In genomic region chr11:71222318-71223080, GRCh38 we compare ENCODE assay signal across 23 cellular contexts. TPM values are rescaled to one million over a fixed set of nuclear protein-coding genes. Genes with fewer than 3 reads are reported as not detected.
DNase-seq lines count a peak whose midpoint lies in the region; ATAC-seq and TF ChIP-seq lines count a peak whose summit lies in the region.
"Had no signal": no experiment of that assay in that cellular context is flagged by ENCODE, and none has a peak within 500 bp of the region (broad histone marks: within the 10 kb centered on the region; RNA-seq: fewer than 3 reads in every experiment).

No MANE protein-coding gene starts in this region.

- TF ChIP-seq POLR2A in transverse colon (IDR thresholded peaks at IDR 0.05): no peak

- POLR2A ChIA-PET in SK-N-SH (lab: Yijun Ruan, JAX): no interaction called here

- in situ Hi-C loops in transverse colon (cut with MboI; ENCODE audit: low pct_ligation_motif_present in 1 of 4, low pct_unique_long_range_greater_than_20kb in 1 of 4, low sequenced_read_pairs in 3 of 4): no loop called here
- in situ Hi-C loops in G401 (cut with HindIII; ENCODE audit: low sequenced_read_pairs): no loop called here

- no peak for DNase-seq in activated naive CD4-positive, alpha-beta T cell treated with anti-CD3 and anti-CD28 coated beads, Interleukin-2, amount 10 ng/mL, durations not matched to agents 7 days and 5 days
- no peak for DNase-seq in activated naive CD4-positive, alpha-beta T cell treated with anti-CD3 and anti-CD28 coated beads, Interleukin-2, amount 50 U/mL, for 72 hours (ENCODE audit: low spot score in 2 of 2)
- DNase-seq in cardiac septum (ENCODE audit: low spot score) (peak; percentile 67), mucosa of gallbladder (ENCODE audit: low spot score) (peak; percentile 21), transverse colon (peak; percentile 29), SK-N-SH (no peak), G401 (ENCODE audit: low spot score) (no peak)
- DNase-seq: activated CD4-positive, alpha-beta T cell treated with anti-CD3 and anti-CD28 coated beads, Interleukin-2, amount 10 ng/mL, durations not matched to agents 7 days and 5 days; activated naive CD4-positive, alpha-beta T cell treated with anti-CD3 and anti-CD28 coated beads, Interleukin-2, amount 50 U/mL, for 16 hours; activated T-cell treated with anti-CD3 and anti-CD28 coated beads, Interleukin-2, amount 50 U/mL, for 48 hours; CD4-positive, alpha-beta T cell; dermis blood vessel endothelial cell; NCI-H1694; NCI-H524; PC-3; SHP77; stimulated activated naive CD4-positive, alpha-beta T cell treated with Interleukin-2 at 50 U/mL for 16 hours had no signal

- H3K4me3 ChIP-seq in transverse colon (no peak overlapping the region), SK-N-SH (ENCODE audit: low read depth in 2 of 2, low read length in 1 of 2) (no peak overlapping the region)
- H3K4me3 ChIP-seq: cardiac muscle cell, GM12878, left lung had no signal

- TF ChIP-seq CTCF in transverse colon (IDR thresholded peaks at IDR 0.05): no peak
- TF ChIP-seq CTCF in SK-N-SH (IDR thresholded peaks at IDR 0.05): no peak

- H3K79me2 ChIP-seq in SK-N-SH (ENCODE audit: insufficient read depth): no peaks in the 10 kb centered on the region

- H3K27me3 ChIP-seq in transverse colon: no peaks in the 10 kb centered on the region
- no peaks in the 10 kb centered on the region for H3K27me3 ChIP-seq in SK-N-SH (ENCODE audit: insufficient read depth)
- H3K27me3 ChIP-seq: cardiac muscle cell had no signal

- H3K9me2 ChIP-seq in SK-N-SH: no peaks in the 10 kb centered on the region

- no peak overlapping the region for H3K9ac ChIP-seq in SK-N-SH

- TF ChIP-seq RAD21 in SK-N-SH (IDR thresholded peaks at IDR 0.05; ENCODE audit: low read length): no peak

- H3K4me3 Mint-ChIP-seq in activated naive CD4-positive, alpha-beta T cell treated with anti-CD3 and anti-CD28 coated beads, Interleukin-2, amount 10 ng/mL, durations not matched to agents 7 days and 5 days: no peak overlapping the region
- H3K4me3 Mint-ChIP-seq: activated CD4-positive, alpha-beta T cell treated with anti-CD3 and anti-CD28 coated beads, Interleukin-2, amount 10 ng/mL, durations not matched to agents 7 days and 5 days; CD4-positive, alpha-beta T cell; nephron had no signal

- H3F3A ChIP-seq in SK-N-SH (replicated peaks; ENCODE audit: insufficient read depth): no peaks in the 10 kb centered on the region

- peak overlapping the region; percentile 14 for H3K27ac Mint-ChIP-seq in activated naive CD4-positive, alpha-beta T cell treated with anti-CD3 and anti-CD28 coated beads, Interleukin-2, amount 10 ng/mL, durations not matched to agents 7 days and 5 days
- H3K27ac Mint-ChIP-seq in activated naive CD4-positive, alpha-beta T cell treated with anti-CD3 and anti-CD28 coated beads, Interleukin-2, amount 50 U/mL, for 72 hours: no peak overlapping the region
- H3K27ac Mint-ChIP-seq: activated CD4-positive, alpha-beta T cell treated with anti-CD3 and anti-CD28 coated beads, Interleukin-2, amount 10 ng/mL, durations not matched to agents 7 days and 5 days; CD4-positive, alpha-beta T cell; nephron had no signal

- no peaks in the 10 kb centered on the region for H3K4me1 ChIP-seq in transverse colon
- no peaks in the 10 kb centered on the region for H3K4me1 ChIP-seq in SK-N-SH (ENCODE audit: control insufficient read depth in 1 of 2, insufficient read depth in 2 of 2, low read depth in 1 of 2, low read length in 1 of 2)
- H3K4me1 ChIP-seq: left lung had no signal

- TF ChIP-seq EP300 in transverse colon (IDR thresholded peaks at IDR 0.05; ENCODE audit: low read depth): no peak
- TF ChIP-seq EP300 in SK-N-SH (IDR thresholded peaks at IDR 0.05; ENCODE audit: borderline replicate concordance in 1 of 2, low read depth in 1 of 2, low read length in 1 of 2): no peak

- H3K36me3 Mint-ChIP-seq in activated naive CD4-positive, alpha-beta T cell treated with anti-CD3 and anti-CD28 coated beads, Interleukin-2, amount 10 ng/mL, durations not matched to agents 7 days and 5 days: no peaks in the 10 kb centered on the region
- H3K36me3 Mint-ChIP-seq in activated naive CD4-positive, alpha-beta T cell treated with anti-CD3 and anti-CD28 coated beads, Interleukin-2, amount 50 U/mL, for 72 hours: peaks cover 12 to 23% of the 10 kb centered on the region in 2 donors

- H3K27me3 Mint-ChIP-seq in activated naive CD4-positive, alpha-beta T cell treated with anti-CD3 and anti-CD28 coated beads, Interleukin-2, amount 10 ng/mL, durations not matched to agents 7 days and 5 days: peaks cover 3% of the 10 kb centered on the region

- no peak overlapping the region for H2AFZ ChIP-seq in SK-N-SH (ENCODE audit: low read depth)

- H4K20me1 ChIP-seq in SK-N-SH (ENCODE audit: insufficient read depth): no peaks in the 10 kb centered on the region

- ATAC-seq in activated naive CD4-positive, alpha-beta T cell treated with anti-CD3 and anti-CD28 coated beads, Interleukin-2, amount 50 U/mL, for 72 hours: no peak
- no peak for ATAC-seq in GM21786 (IDR thresholded peaks at IDR 0.05; ENCODE audit: unreplicated experiment)
- ATAC-seq: GM12878, left lung, PC-3 had no signal

- H3K36me3 ChIP-seq in transverse colon: no peaks in the 10 kb centered on the region
- no peaks in the 10 kb centered on the region for H3K36me3 ChIP-seq in SK-N-SH (replicated peaks in 1 of 2; ENCODE audit: control insufficient read depth in 1 of 2, insufficient read depth in 2 of 2, low read length in 1 of 2)
- H3K36me3 ChIP-seq: cardiac muscle cell, left lung had no signal

- H3K9me3 ChIP-seq in transverse colon (peaks cover 14 to 15% of the 10 kb centered on the region in 2 donors), SK-N-SH (peaks cover 5% of the 10 kb centered on the region; the same call in 1 of the 2 replicates)

- intact Hi-C loops in cardiac septum (cut with DNase I): no loop called here
- intact Hi-C loops in transverse colon (cut with DNase I; ENCODE audit: low total_unique reads): no loop called here

- no peaks in the 10 kb centered on the region for H3K4me1 Mint-ChIP-seq in activated naive CD4-positive, alpha-beta T cell treated with anti-CD3 and anti-CD28 coated beads, Interleukin-2, amount 10 ng/mL, durations not matched to agents 7 days and 5 days
- H3K4me1 Mint-ChIP-seq: activated CD4-positive, alpha-beta T cell treated with anti-CD3 and anti-CD28 coated beads, Interleukin-2, amount 10 ng/mL, durations not matched to agents 7 days and 5 days; nephron had no signal

- peaks cover 22% of the 10 kb centered on the region for H3K9me3 Mint-ChIP-seq in activated naive CD4-positive, alpha-beta T cell treated with anti-CD3 and anti-CD28 coated beads, Interleukin-2, amount 10 ng/mL, durations not matched to agents 7 days and 5 days
- peaks cover 20 to 21% of the 10 kb centered on the region in 2 donors for H3K9me3 Mint-ChIP-seq in activated naive CD4-positive, alpha-beta T cell treated with anti-CD3 and anti-CD28 coated beads, Interleukin-2, amount 50 U/mL, for 72 hours

- H3K27ac ChIP-seq in transverse colon: no peak overlapping the region
- no peak overlapping the region for H3K27ac ChIP-seq in SK-N-SH (ENCODE audit: low read depth in 2 of 2, low read length in 1 of 2)
- H3K27ac ChIP-seq: cardiac muscle cell, left lung, VCaP had no signal

- CTCF ChIA-PET in activated naive CD4-positive, alpha-beta T cell treated with anti-CD3 and anti-CD28 coated beads, Interleukin-2, amount 10 ng/mL, durations not matched to agents 7 days and 5 days (lab: Charles Lee): no interaction called here
- CTCF ChIA-PET in SK-N-SH (lab: Yijun Ruan, JAX): no interaction called here

- no peak overlapping the region for H3K4me2 ChIP-seq in SK-N-SH

- WGBS in transverse colon (ENCODE audit: low coverage in 1 of 2), 2 donors: 75% methylated on average over 22 of the region's 22 CpGs; no CpG with 5 or more reads in 1 of the 2 donors
- WGBS in SK-N-SH (ENCODE audit: low lambda C conversion rate): 47% methylated on average over 12 of the region's 22 CpGs

TF ChIP-seq in SK-N-SH, 30 proteins besides CTCF, POLR2A, EP300 and RAD21 (continues in another document):
- no peak for TF ChIP-seq JUND (IDR thresholded peaks at IDR 0.05)
- TF ChIP-seq GABPA (IDR thresholded peaks at IDR 0.05; ENCODE audit: low read depth): no peak
- TF ChIP-seq SMC3 (IDR thresholded peaks at IDR 0.05; ENCODE audit: low read depth, low read length): no peak
- TF ChIP-seq FOXJ3 (CRISPR knock-in tag; IDR thresholded peaks at IDR 0.05): no peak
- no peak for TF ChIP-seq TCF12 (IDR thresholded peaks at IDR 0.05)
- no peak for TF ChIP-seq FOXM1 (IDR thresholded peaks at IDR 0.05; ENCODE audit: low read depth)
- no peak for TF ChIP-seq MEF2A (IDR thresholded peaks at IDR 0.05; ENCODE audit: borderline replicate concordance, low read depth)
- TF ChIP-seq RFX5 (IDR thresholded peaks at IDR 0.05; ENCODE audit: low read length): no peak
- no peak for TF ChIP-seq NRF1 (IDR thresholded peaks at IDR 0.05; ENCODE audit: low read depth, low read length)
- no peak for TF ChIP-seq ZBTB33 (IDR thresholded peaks at IDR 0.05; ENCODE audit: borderline replicate concordance, low read depth)

RNA-seq across cellular contexts. Expression of gene SHANK2, which starts 29.9 kb away (rescaled TPM):
- total RNA-seq in activated naive CD4-positive, alpha-beta T cell treated with anti-CD3 and anti-CD28 coated beads, Interleukin-2, amount 50 U/mL, for 72 hours: not detected
- total RNA-seq in cardiac septum (0.11 TPM), mucosa of gallbladder (18.0 TPM), transverse colon (10 to 100 TPM; 26.2 to 95.5 (median 45.1) TPM)
- polyA plus RNA-seq in SK-N-SH (2012; rRNA removed): under 0.01 and 0.03 TPM in 2 replicates
- polyA plus RNA-seq in SK-N-SH (2012; cell fraction: cytosol; rRNA removed): 0.01 and 0.03 TPM in 2 replicates
- polyA plus RNA-seq in SK-N-SH (2012; cell fraction: nucleus; rRNA removed): 0.11 TPM in 2 replicates
- not detected in 2 replicates for total RNA-seq in G401 (2014; rRNA removed; shearing (Covaris generic))
- total RNA-seq: activated CD4-positive, alpha-beta T cell treated with anti-CD3 and anti-CD28 coated beads, Interleukin-2, amount 10 ng/mL, durations not matched to agents 7 days and 5 days; CD4-positive, alpha-beta T cell had no signal
- polyA plus RNA-seq: cardiac muscle cell had no signal

Comparison
In these comparisons a context has a peak if more than half of its experiments do, and no peak if none do; other contexts are left out.
1. DNase-seq: peak in cardiac septum (single experiment), mucosa of gallbladder (single experiment) and transverse colon (single experiment); none in activated naive CD4-positive, alpha-beta T cell treated with anti-CD3 and anti-CD28 coated beads, Interleukin-2, amount 10 ng/mL, durations not matched to agents 7 days and 5 days (single experiment), activated naive CD4-positive, alpha-beta T cell treated with anti-CD3 and anti-CD28 coated beads, Interleukin-2, amount 50 U/mL, for 72 hours (0 of 2), SK-N-SH (single experiment) and G401 (single experiment).
2. RNA of gene SHANK2, which starts 29.9 kb away (total RNA-seq): 26.2 to 95.5 TPM in transverse colon and 18.0 TPM in mucosa of gallbladder (single experiment); 0.11 TPM in cardiac septum (single experiment), not detected in activated naive CD4-positive, alpha-beta T cell treated with anti-CD3 and anti-CD28 coated beads, Interleukin-2, amount 50 U/mL, for 72 hours and not detected in G401; every median in the first group is over 10 times any median in the second.